ENCODE assay signal across 8 cellular contexts in the genomic region with DNA sequence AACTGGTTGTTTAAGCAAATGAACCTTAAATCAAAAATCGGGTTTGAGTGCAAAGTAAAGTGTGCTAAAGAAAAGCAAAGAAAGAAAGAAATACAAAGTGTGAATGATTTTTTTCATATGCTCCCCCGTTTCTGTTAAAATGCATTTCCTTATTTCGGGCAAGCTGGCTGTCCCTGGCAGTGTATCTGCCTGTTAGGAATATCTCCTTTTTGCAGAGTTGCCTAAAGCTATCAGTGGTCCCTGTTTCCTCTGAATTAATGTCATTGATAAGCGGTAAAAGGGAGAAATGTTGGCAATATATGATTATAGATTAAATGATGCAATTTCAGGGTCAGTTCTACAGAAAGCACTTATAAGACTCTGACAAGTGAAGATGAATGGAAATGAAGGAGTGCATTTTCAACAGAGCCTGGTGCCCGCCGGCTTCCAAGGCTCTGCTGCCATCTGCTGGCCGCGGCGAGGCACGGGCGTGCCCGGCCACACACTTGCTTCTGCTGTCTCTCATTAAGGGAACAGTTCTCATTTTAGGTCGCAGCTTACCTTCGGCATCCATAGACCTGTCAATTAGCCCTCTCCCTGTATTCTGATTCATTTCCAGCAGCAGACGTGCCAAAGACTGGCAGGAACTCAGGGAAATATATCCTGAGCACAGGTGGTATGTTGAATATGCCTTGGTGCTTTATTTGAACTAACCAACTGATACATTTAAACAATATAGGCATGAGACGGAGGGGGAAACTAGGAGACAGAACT.
DNase-seq lines count a peak whose midpoint lies in the region; ATAC-seq and TF ChIP-seq lines count a peak whose summit lies in the region.

No MANE protein-coding gene starts in this region.

- no peak overlapping the region for H2BK15ac ChIP-seq in IMR-90 (ENCODE audit: low read depth, low read length)

- H2BK20ac ChIP-seq in IMR-90 (ENCODE audit: low read depth, low read length), result no peak overlapping the region

- POLR2A ChIA-PET in IMR-90 (lab: Charles Lee; ENCODE audit: unreplicated experiment) (no interaction called here), RWPE1 (lab: Yijun Ruan, JAX; ENCODE audit: low non-redundant PET) (no interaction called here)

- no peak overlapping the region for H3K4ac ChIP-seq in IMR-90 (ENCODE audit: low read depth, low read length)

- no peak overlapping the region for H3K18ac ChIP-seq in IMR-90 (ENCODE audit: low read depth, low read length)

- intact Hi-C loops in IMR-90 (cut with micrococcal nuclease), result loop anchor here (1.0 to 2.0 kb wide), 4 partner anchors 122 to 1511 kb away; no protein-coding TSS in a partner anchor
- intact Hi-C loops in ovary (cut with DNase I), result loop anchor here in 1 of 4 donors (10.0 kb wide), 1 partner anchor 1493 kb away; no protein-coding TSS in a partner anchor
- intact Hi-C loops in upper lobe of right lung (cut with DNase I), result no loop called here

- no peak overlapping the region for H3K27ac ChIP-seq in IMR-90 (ENCODE audit: insufficient read depth, low read length)
- H3K27ac ChIP-seq in RWPE1, result no peak overlapping the region
- H3K27ac ChIP-seq in ovary, result no peak overlapping the region
- no peak overlapping the region for H3K27ac ChIP-seq in upper lobe of right lung

- peak; percentile 85 for TF ChIP-seq RAD21 in IMR-90 (IDR thresholded peaks at IDR 0.05; ENCODE audit: low read length)

- no TSS peak for BruUV-seq in IMR-90 (replicated peaks; lab: Mats Ljungman, UMichigan)

- 4% methylated on average over 9 of the region's 16 CpGs; no CpG with 5 or more reads in 1 of the 2 experiments for WGBS in IMR-90 (ENCODE audit: extremely low coverage in 2 of 2, insufficient read length in 1 of 2), 2 experiments
- WGBS in ovary, 3 donors, result 13 to 15% (median 14%) methylated on average over 16 of the region's 16 CpGs

- H2AFZ ChIP-seq in IMR-90 (replicated peaks; ENCODE audit: low read length, poor library complexity), result no peak overlapping the region

- dilution Hi-C loops in IMR-90 (cut with HindIII; ENCODE audit: low sequenced_read_pairs, unreplicated experiment), result no loop called here

- H3K27me3 ChIP-seq in IMR-90 (ENCODE audit: control insufficient read depth, insufficient read depth, low read length) (no peaks in the 10 kb centered on the region), ovary (no peaks in the 10 kb centered on the region), upper lobe of right lung (no peaks in the 10 kb centered on the region)

- H4K8ac ChIP-seq in IMR-90 (ENCODE audit: low read depth in 2 of 2, low read length in 2 of 2), result no peak overlapping the region

- no peak overlapping the region for H4K91ac ChIP-seq in IMR-90 (ENCODE audit: insufficient read depth, low read depth, low read length)

- H2AK5ac ChIP-seq in IMR-90 (ENCODE audit: low read depth, low read length), result no peak overlapping the region

- in situ Hi-C loops in IMR-90 (cut with MboI; ENCODE audit: low sequenced_read_pairs), result no loop called here

- H3K14ac ChIP-seq in IMR-90 (replicated peaks; ENCODE audit: low read depth, low read length), result no peak overlapping the region

- no peak overlapping the region for H3K23ac ChIP-seq in IMR-90 (ENCODE audit: low read depth, low read length)

- TF ChIP-seq CTCF in IMR-90 (conservative IDR thresholded peaks at IDR 0.05; ENCODE audit: low read depth, low read length), result peak; percentile 81
- TF ChIP-seq CTCF in RWPE1 (conservative IDR thresholded peaks at IDR 0.05; ENCODE audit: low read depth), result peak; percentile 98
- TF ChIP-seq CTCF in ovary (IDR thresholded peaks at IDR 0.05), result peak; percentile 55 to 66 (median 56)
- peak; percentile 96 for TF ChIP-seq CTCF in upper lobe of right lung (IDR thresholded peaks at IDR 0.05)

- H3K4me3 ChIP-seq in IMR-90 (ENCODE audit: insufficient read depth, low read depth, low read length), result no peak overlapping the region
- H3K4me3 ChIP-seq in ovary, result no peak overlapping the region
- H3K4me3 ChIP-seq in upper lobe of right lung, result no peak overlapping the region

- H4K5ac ChIP-seq in IMR-90 (ENCODE audit: low read depth, low read length), result no peak overlapping the region

- H3K36me3 ChIP-seq in IMR-90 (ENCODE audit: control insufficient read depth, insufficient read depth, low read length) (no peaks in the 10 kb centered on the region), ovary (no peaks in the 10 kb centered on the region), upper lobe of right lung (no peaks in the 10 kb centered on the region)

- DNase-seq in ELR (ENCODE audit: low read depth) (peak; percentile 44), IMR-90 (peak; percentile 27), RWPE1 (ENCODE audit: low spot score) (peak; percentile 40), foreskin melanocyte (peak; percentile 59), ovary (peak; percentile 24 to 79 (median 62)), upper lobe of right lung (peak; percentile 82)
- peak; percentile 81 for DNase-seq in activated effector memory CD4-positive, alpha-beta T cell treated with anti-CD3 and anti-CD28 coated beads, Interleukin-2, amount 50 U/mL, for 16 hours

- no peak overlapping the region for H3K9ac ChIP-seq in IMR-90 (ENCODE audit: low read depth, low read length)

- ATAC-seq in GM21717 (IDR thresholded peaks at IDR 0.05; ENCODE audit: unreplicated experiment) (peak; percentile 92), IMR-90 (ENCODE audit: low read depth) (peak; percentile 96), upper lobe of right lung (peak; percentile 93)

- H3K9me3 ChIP-seq in IMR-90 (ENCODE audit: control insufficient read depth, insufficient read depth, low read length), result peaks cover 10% of the 10 kb centered on the region
- no peaks in the 10 kb centered on the region for H3K9me3 ChIP-seq in ovary
- H3K9me3 ChIP-seq in upper lobe of right lung, result no peaks in the 10 kb centered on the region

- H2BK5ac ChIP-seq in IMR-90 (ENCODE audit: low read depth, low read length, poor library complexity, severe bottlenecking), result no peak overlapping the region

- no peak for TF ChIP-seq POLR2A in IMR-90 (IDR thresholded peaks at IDR 0.05; ENCODE audit: low read depth, low read length)
- no peak for TF ChIP-seq POLR2A in ovary (IDR thresholded peaks at IDR 0.05)

- H3K4me2 ChIP-seq in IMR-90 (ENCODE audit: low read depth, low read length), result no peak overlapping the region

- H4K20me1 ChIP-seq in IMR-90 (ENCODE audit: insufficient read depth, low read length), result no peaks in the 10 kb centered on the region

- H3K79me1 ChIP-seq in IMR-90 (ENCODE audit: low read depth in 1 of 2, low read length in 2 of 2), result no peaks in the 10 kb centered on the region

- H2BK120ac ChIP-seq in IMR-90 (ENCODE audit: low read depth, low read length), result no peak overlapping the region

- H3K4me1 ChIP-seq in IMR-90 (ENCODE audit: control insufficient read depth, insufficient read depth, low read length) (no peaks in the 10 kb centered on the region), ovary (ENCODE audit: insufficient read depth) (no peaks in the 10 kb centered on the region), upper lobe of right lung (no peaks in the 10 kb centered on the region)

- TF ChIP-seq EP300 in ovary (IDR thresholded peaks at IDR 0.05), result no peak

- H3K56ac ChIP-seq in IMR-90 (ENCODE audit: extremely low read depth, insufficient read depth, low read length), result no peak overlapping the region

- CTCF ChIA-PET in IMR-90 (lab: Yijun Ruan, JAX) (no interaction called here), RWPE1 (lab: Yijun Ruan, JAX) (interaction anchor here (0.6 to 0.9 kb wide), 11 partner anchors 9 to 1892 kb away, joined by 3 to 7 read pairs (median 4); no protein-coding TSS in a partner anchor)

- no peaks in the 10 kb centered on the region for H3K9me1 ChIP-seq in IMR-90 (ENCODE audit: insufficient read depth, low read length)

- no peak overlapping the region for H2AK9ac ChIP-seq in IMR-90 (replicated peaks; ENCODE audit: low read depth, low read length, poor library complexity)

TF ChIP-seq in IMR-90, 13 proteins besides CTCF, POLR2A, EP300 and RAD21:
- TF ChIP-seq CHD1 (IDR thresholded peaks at IDR 0.05; ENCODE audit: low read depth, low read length) (no peak), FOS (IDR thresholded peaks at IDR 0.05; ENCODE audit: low read depth, low read length) (no peak), SMC3 (IDR thresholded peaks at IDR 0.05; ENCODE audit: low read depth, low read length) (peak; percentile 80), BHLHE40 (IDR thresholded peaks at IDR 0.05; ENCODE audit: low read depth, low read length) (no peak)
TF ChIP-seq in IMR-90: peak in this region for 1.

Comparison
In these comparisons a context has a peak if more than half of its experiments do, and no peak if none do; other contexts are left out.
1. DNase-seq: peak in every context shown above with its lines; median percentile 82 in upper lobe of right lung; 81 in activated effector memory CD4-positive, alpha-beta T cell treated with anti-CD3 and anti-CD28 coated beads, Interleukin-2, amount 50 U/mL, for 16 hours; 62 in ovary; 59 in foreskin melanocyte; 44 in ELR; 40 in RWPE1; 27 in IMR-90.